20 cellular contexts compared by ENCODE assay signal in genomic region chr2:239549711-239550265, GRCh38.
DNase-seq lines count a peak whose midpoint lies in the region; ATAC-seq, FAIRE-seq and TF ChIP-seq lines count a peak whose summit lies in the region.
"Had no signal": no experiment of that assay in that cellular context is flagged by ENCODE, and none has a peak within 500 bp of the region (broad histone marks: within the 10 kb centered on the region; RNA-seq: fewer than 3 reads in every experiment).

No MANE protein-coding gene starts in this region.

- CTCF ChIA-PET in activated naive CD4-positive, alpha-beta T cell treated with anti-CD3 and anti-CD28 coated beads, Interleukin-2, amount 10 ng/mL, durations not matched to agents 7 days and 5 days (lab: Charles Lee) = no interaction called here
- CTCF ChIA-PET in activated naive CD4-positive, alpha-beta T cell treated with anti-CD3 and anti-CD28 coated beads for 36 hours (lab: Charles Lee) = no interaction called here
- CTCF ChIA-PET in HepG2 (lab: Yijun Ruan, JAX; ENCODE audit: low intra/inter-chr PET ratio, low total read pairs) = interaction anchor here (1.3 kb wide), 1 partner anchor 10 kb away, joined by 3 read pairs; no protein-coding TSS in a partner anchor

- intact Hi-C loops in activated naive CD4-positive, alpha-beta T cell treated with anti-CD3 and anti-CD28 coated beads for 36 hours (cut with micrococcal nuclease) = loop anchor here (2.0 to 5.0 kb wide), 2 partner anchors 291 to 332 kb away; no protein-coding TSS in a partner anchor
- intact Hi-C loops in spleen (cut with DNase I; ENCODE audit: low total_unique reads) (no loop called here), HepG2 (cut with micrococcal nuclease; ENCODE audit: unreplicated experiment) (no loop called here)
- intact Hi-C loops in activated T-helper 1 cell treated with anti-CD3 and anti-CD28 coated beads, Interleukin-12 subunit alpha, Interleukin-12 subunit beta, Interleukin-2, Interleukin-4 antibody, amounts not matched to agents 30 ng/mL and 10 ng/mL and 1 ng/mL, durations not matched to agents 14 hours and 24 hours and 36 hours (cut with micrococcal nuclease) = loop anchor here (5.0 to 10.0 kb wide), 3 partner anchors 75 to 262 kb away; partner anchors contain the start of gene HDAC4

- H3K4me3 Mint-ChIP-seq in activated naive CD4-positive, alpha-beta T cell treated with anti-CD3 and anti-CD28 coated beads, Interleukin-2, amount 10 ng/mL, durations not matched to agents 7 days and 5 days = no peak overlapping the region
- H3K4me3 Mint-ChIP-seq in activated naive CD4-positive, alpha-beta T cell treated with anti-CD3 and anti-CD28 coated beads for 36 hours = no peak overlapping the region
- H3K4me3 Mint-ChIP-seq in activated T-helper 1 cell treated with anti-CD3 and anti-CD28 coated beads, Interleukin-12 subunit alpha, Interleukin-12 subunit beta, Interleukin-2, Interleukin-4 antibody, amounts not matched to agents 30 ng/mL and 10 ng/mL and 1 ng/mL, durations not matched to agents 14 hours and 24 hours and 36 hours = no peak overlapping the region

- peaks cover 48% of the 10 kb centered on the region for H3K27me3 Mint-ChIP-seq in activated naive CD4-positive, alpha-beta T cell treated with anti-CD3 and anti-CD28 coated beads, Interleukin-2, amount 10 ng/mL, durations not matched to agents 7 days and 5 days
- peaks cover 10% of the 10 kb centered on the region for H3K27me3 Mint-ChIP-seq in activated naive CD4-positive, alpha-beta T cell treated with anti-CD3 and anti-CD28 coated beads for 36 hours (ENCODE audit: low read depth)
- H3K27me3 Mint-ChIP-seq in activated T-helper 1 cell treated with anti-CD3 and anti-CD28 coated beads, Interleukin-12 subunit alpha, Interleukin-12 subunit beta, Interleukin-2, Interleukin-4 antibody, amounts not matched to agents 30 ng/mL and 10 ng/mL and 1 ng/mL, durations not matched to agents 14 hours and 24 hours and 36 hours (ENCODE audit: insufficient read depth) = peaks cover 34% of the 10 kb centered on the region

- peaks cover 12% of the 10 kb centered on the region for H3K79me2 ChIP-seq in DND-41 (ENCODE audit: insufficient read depth, low read length)
- no peaks in the 10 kb centered on the region for H3K79me2 ChIP-seq in HepG2 (ENCODE audit: insufficient read depth, low read length)

- no peak for FAIRE-seq in HepG2 (lab: Jason Lieb, UNC)
- FAIRE-seq: A204.1, H54, HTR-8/SVneo had no signal

- peak overlapping the region; percentile 96 for H3K27ac ChIP-seq in DND-41 (ENCODE audit: low read length)
- H3K27ac ChIP-seq in spleen = no peak overlapping the region
- no peak overlapping the region for H3K27ac ChIP-seq in HepG2 (ENCODE audit: extremely low read length, insufficient read depth, low read length)
- H3K27ac ChIP-seq: KMS-11, Peyer's patch had no signal

- no peaks in the 10 kb centered on the region for H3K27me3 ChIP-seq in DND-41 (ENCODE audit: insufficient read depth, low read length, poor library complexity)
- peaks cover 0 to 33% (median 0%) of the 10 kb centered on the region in 7 donors for H3K27me3 ChIP-seq in spleen (replicated peaks in 1 of 7)
- peaks cover 10 to 67% of the 10 kb centered on the region in 2 experiments; a peak in 4 of 5 replicates for H3K27me3 ChIP-seq in HepG2 (ENCODE audit: control insufficient read depth in 1 of 2, insufficient read depth in 2 of 2, low read length in 2 of 2)
- H3K27me3 ChIP-seq: Peyer's patch had no signal

- no peak overlapping the region for H2AFZ ChIP-seq in DND-41 (ENCODE audit: low read depth, low read length)
- no peak overlapping the region for H2AFZ ChIP-seq in HepG2 (ENCODE audit: low read length)

- TF ChIP-seq POLR2A in spleen (IDR thresholded peaks at IDR 0.05) (no peak), HepG2 (IDR thresholded peaks at IDR 0.05; ENCODE audit: insufficient read depth in 1 of 2, low read depth in 2 of 2, low read length in 2 of 2) (no peak)

- TF ChIP-seq CTCF in DND-41 (IDR thresholded peaks at IDR 0.05; ENCODE audit: borderline replicate concordance, extremely low read depth, low read length, poor library complexity, severe bottlenecking) (no peak), spleen (IDR thresholded peaks at IDR 0.05 in 8 of 11, conservative IDR thresholded peaks at IDR 0.05 in 3 of 11) (no peak), HepG2 (CRISPR knock-in tag; IDR thresholded peaks at IDR 0.05) (no peak)

- DNase-seq in activated naive CD4-positive, alpha-beta T cell treated with anti-CD3 and anti-CD28 coated beads, Interleukin-2, amount 10 ng/mL, durations not matched to agents 7 days and 5 days = peak; percentile 11
- DNase-seq in activated naive CD4-positive, alpha-beta T cell treated with anti-CD3 and anti-CD28 coated beads for 36 hours = no peak
- DNase-seq in DND-41 (peak; percentile 49), mucosa of gallbladder (ENCODE audit: low spot score) (peak; percentile 40), spleen (peak; percentile 27), HepG2 (ENCODE audit: low spot score) (no peak)
- DNase-seq in activated T-helper 1 cell treated with anti-CD3 and anti-CD28 coated beads, Interleukin-12 subunit alpha, Interleukin-12 subunit beta, Interleukin-2, Interleukin-4 antibody, amounts not matched to agents 30 ng/mL and 10 ng/mL and 1 ng/mL, durations not matched to agents 14 hours and 24 hours and 36 hours (ENCODE audit: low spot score) = no peak
- DNase-seq: DMS79, IMR-90, NCI-H1105 treated with DMSO at 0.1 percent for 48 hours, NCI-H2029 treated with DMSO at 0.1 percent for 48 hours, NCI-H2171 treated with DMSO at 0.1 percent for 48 hours, NCI-H526, Right ventricle myocardium superior had no signal

- ATAC-seq in DND-41 (ENCODE audit: insufficient read depth, low read depth) (no peak), GM21737 (IDR thresholded peaks at IDR 0.05; ENCODE audit: unreplicated experiment) (no peak), HepG2 (no peak)

- in situ Hi-C loops in HepG2 (cut with HindIII; ENCODE audit: extremely low pct_ligation_motif_present, low pct_unique_long_range_greater_than_20kb) = no loop called here

- H3K4me3 ChIP-seq in DND-41 (ENCODE audit: low read depth in 1 of 2, low read length in 2 of 2) (peak overlapping the region in 1 of 2 experiments; percentile 17; a peak in 2 of 4 replicates), spleen (no peak overlapping the region), HepG2 (replicated peaks in 1 of 3; ENCODE audit: insufficient read depth in 1 of 3, low read depth in 2 of 3, low read length in 3 of 3) (no peak overlapping the region)
- H3K4me3 ChIP-seq: Peyer's patch had no signal

- H3K9me3 ChIP-seq in DND-41 (ENCODE audit: insufficient read depth, low read length, severe bottlenecking) (no peaks in the 10 kb centered on the region), spleen (no peaks in the 10 kb centered on the region), HepG2 (ENCODE audit: low read length) (no peaks in the 10 kb centered on the region)
- H3K9me3 ChIP-seq: Peyer's patch had no signal

- H3K36me3 ChIP-seq in DND-41 (ENCODE audit: insufficient read depth, low read length) (no peaks in the 10 kb centered on the region), spleen (no peaks in the 10 kb centered on the region), HepG2 (replicated peaks in 1 of 2; ENCODE audit: control insufficient read depth in 1 of 2, insufficient read depth in 2 of 2, low read length in 2 of 2) (no peaks in the 10 kb centered on the region)
- H3K36me3 ChIP-seq: Peyer's patch had no signal

- no peaks in the 10 kb centered on the region for H3K9me3 Mint-ChIP-seq in activated naive CD4-positive, alpha-beta T cell treated with anti-CD3 and anti-CD28 coated beads, Interleukin-2, amount 10 ng/mL, durations not matched to agents 7 days and 5 days
- H3K9me3 Mint-ChIP-seq in activated naive CD4-positive, alpha-beta T cell treated with anti-CD3 and anti-CD28 coated beads for 36 hours = no peaks in the 10 kb centered on the region
- H3K9me3 Mint-ChIP-seq in activated T-helper 1 cell treated with anti-CD3 and anti-CD28 coated beads, Interleukin-12 subunit alpha, Interleukin-12 subunit beta, Interleukin-2, Interleukin-4 antibody, amounts not matched to agents 30 ng/mL and 10 ng/mL and 1 ng/mL, durations not matched to agents 14 hours and 24 hours and 36 hours = no peaks in the 10 kb centered on the region

- POLR2A ChIA-PET in HepG2 (lab: Yijun Ruan, JAX) = no interaction called here

- TF ChIP-seq RAD21 in HepG2 (CRISPR knock-in tag; IDR thresholded peaks at IDR 0.05) = no peak

- H3K36me3 Mint-ChIP-seq in activated naive CD4-positive, alpha-beta T cell treated with anti-CD3 and anti-CD28 coated beads, Interleukin-2, amount 10 ng/mL, durations not matched to agents 7 days and 5 days = no peaks in the 10 kb centered on the region
- no peaks in the 10 kb centered on the region for H3K36me3 Mint-ChIP-seq in activated naive CD4-positive, alpha-beta T cell treated with anti-CD3 and anti-CD28 coated beads for 36 hours (ENCODE audit: low read depth)
- no peaks in the 10 kb centered on the region for H3K36me3 Mint-ChIP-seq in activated T-helper 1 cell treated with anti-CD3 and anti-CD28 coated beads, Interleukin-12 subunit alpha, Interleukin-12 subunit beta, Interleukin-2, Interleukin-4 antibody, amounts not matched to agents 30 ng/mL and 10 ng/mL and 1 ng/mL, durations not matched to agents 14 hours and 24 hours and 36 hours (ENCODE audit: low read depth)

- peaks cover 48% of the 10 kb centered on the region for H3K4me1 Mint-ChIP-seq in activated naive CD4-positive, alpha-beta T cell treated with anti-CD3 and anti-CD28 coated beads, Interleukin-2, amount 10 ng/mL, durations not matched to agents 7 days and 5 days
- H3K4me1 Mint-ChIP-seq in activated naive CD4-positive, alpha-beta T cell treated with anti-CD3 and anti-CD28 coated beads for 36 hours (ENCODE audit: low read depth) = peaks cover 41% of the 10 kb centered on the region
- peaks cover 45% of the 10 kb centered on the region for H3K4me1 Mint-ChIP-seq in activated T-helper 1 cell treated with anti-CD3 and anti-CD28 coated beads, Interleukin-12 subunit alpha, Interleukin-12 subunit beta, Interleukin-2, Interleukin-4 antibody, amounts not matched to agents 30 ng/mL and 10 ng/mL and 1 ng/mL, durations not matched to agents 14 hours and 24 hours and 36 hours (ENCODE audit: low read depth)

- peaks cover 100% of the 10 kb centered on the region for H3K4me1 ChIP-seq in DND-41 (ENCODE audit: insufficient read depth, low read length)
- no peaks in the 10 kb centered on the region for H3K4me1 ChIP-seq in spleen
- no peaks in the 10 kb centered on the region for H3K4me1 ChIP-seq in HepG2 (ENCODE audit: insufficient read depth, low read length)
- H3K4me1 ChIP-seq: Peyer's patch had no signal

- no peak overlapping the region for H3K27ac Mint-ChIP-seq in activated naive CD4-positive, alpha-beta T cell treated with anti-CD3 and anti-CD28 coated beads, Interleukin-2, amount 10 ng/mL, durations not matched to agents 7 days and 5 days
- no peak overlapping the region for H3K27ac Mint-ChIP-seq in activated naive CD4-positive, alpha-beta T cell treated with anti-CD3 and anti-CD28 coated beads for 36 hours
- no peak overlapping the region for H3K27ac Mint-ChIP-seq in activated T-helper 1 cell treated with anti-CD3 and anti-CD28 coated beads, Interleukin-12 subunit alpha, Interleukin-12 subunit beta, Interleukin-2, Interleukin-4 antibody, amounts not matched to agents 30 ng/mL and 10 ng/mL and 1 ng/mL, durations not matched to agents 14 hours and 24 hours and 36 hours

- no TSS peak for BruUV-seq in HepG2 (replicated peaks; lab: Mats Ljungman, UMichigan)

- no peak for TF ChIP-seq EP300 in HepG2 (IDR thresholded peaks at IDR 0.05; ENCODE audit: low read depth in 2 of 2, low read length in 2 of 2)
- TF ChIP-seq EP300 in HepG2 (CRISPR knock-in tag; IDR thresholded peaks at IDR 0.05; ENCODE audit: borderline replicate concordance) = no peak

- peak overlapping the region; percentile 61 for H3K9ac ChIP-seq in DND-41 (ENCODE audit: low read depth, low read length)
- H3K9ac ChIP-seq in HepG2 (ENCODE audit: insufficient read depth, low read depth, low read length) = no peak overlapping the region
- H3K9ac ChIP-seq: KMS-11 had no signal

- 90 to 94% (median 93%) methylated on average over 10 of the region's 10 CpGs for WGBS in spleen, 5 donors
- 49% methylated on average over 10 of the region's 10 CpGs for WGBS in HepG2 (ENCODE audit: low lambda C conversion rate)

- H3K4me2 ChIP-seq in DND-41 (ENCODE audit: insufficient read depth, low read length) = peak overlapping the region; percentile 49
- H3K4me2 ChIP-seq in HepG2 (ENCODE audit: low read depth, low read length) = no peak overlapping the region
- H3K4me2 ChIP-seq: KMS-11 had no signal

- H4K20me1 ChIP-seq in DND-41 (ENCODE audit: insufficient read depth, low read length) (no peaks in the 10 kb centered on the region), HepG2 (ENCODE audit: insufficient read depth, low read length) (no peaks in the 10 kb centered on the region)

Comparison
In these comparisons a context has a peak if more than half of its experiments do, and no peak if none do; other contexts are left out.
1. DNase-seq: peak in activated naive CD4-positive, alpha-beta T cell treated with anti-CD3 and anti-CD28 coated beads, Interleukin-2, amount 10 ng/mL, durations not matched to agents 7 days and 5 days (single experiment), DND-41 (single experiment), mucosa of gallbladder (single experiment) and spleen (single experiment); none in activated naive CD4-positive, alpha-beta T cell treated with anti-CD3 and anti-CD28 coated beads for 36 hours (single experiment), activated T-helper 1 cell treated with anti-CD3 and anti-CD28 coated beads, Interleukin-12 subunit alpha, Interleukin-12 subunit beta, Interleukin-2, Interleukin-4 antibody, amounts not matched to agents 30 ng/mL and 10 ng/mL and 1 ng/mL, durations not matched to agents 14 hours and 24 hours and 36 hours (single experiment) and HepG2 (single experiment).
2. intact Hi-C loops: an anchor here in activated naive CD4-positive, alpha-beta T cell treated with anti-CD3 and anti-CD28 coated beads for 36 hours (2.0 to 5.0 kb wide) and activated T-helper 1 cell treated with anti-CD3 and anti-CD28 coated beads, Interleukin-12 subunit alpha, Interleukin-12 subunit beta, Interleukin-2, Interleukin-4 antibody, amounts not matched to agents 30 ng/mL and 10 ng/mL and 1 ng/mL, durations not matched to agents 14 hours and 24 hours and 36 hours (5.0 to 10.0 kb wide); none called in spleen and HepG2.